ENCODE assay signal across 24 cellular contexts in the genomic region with DNA sequence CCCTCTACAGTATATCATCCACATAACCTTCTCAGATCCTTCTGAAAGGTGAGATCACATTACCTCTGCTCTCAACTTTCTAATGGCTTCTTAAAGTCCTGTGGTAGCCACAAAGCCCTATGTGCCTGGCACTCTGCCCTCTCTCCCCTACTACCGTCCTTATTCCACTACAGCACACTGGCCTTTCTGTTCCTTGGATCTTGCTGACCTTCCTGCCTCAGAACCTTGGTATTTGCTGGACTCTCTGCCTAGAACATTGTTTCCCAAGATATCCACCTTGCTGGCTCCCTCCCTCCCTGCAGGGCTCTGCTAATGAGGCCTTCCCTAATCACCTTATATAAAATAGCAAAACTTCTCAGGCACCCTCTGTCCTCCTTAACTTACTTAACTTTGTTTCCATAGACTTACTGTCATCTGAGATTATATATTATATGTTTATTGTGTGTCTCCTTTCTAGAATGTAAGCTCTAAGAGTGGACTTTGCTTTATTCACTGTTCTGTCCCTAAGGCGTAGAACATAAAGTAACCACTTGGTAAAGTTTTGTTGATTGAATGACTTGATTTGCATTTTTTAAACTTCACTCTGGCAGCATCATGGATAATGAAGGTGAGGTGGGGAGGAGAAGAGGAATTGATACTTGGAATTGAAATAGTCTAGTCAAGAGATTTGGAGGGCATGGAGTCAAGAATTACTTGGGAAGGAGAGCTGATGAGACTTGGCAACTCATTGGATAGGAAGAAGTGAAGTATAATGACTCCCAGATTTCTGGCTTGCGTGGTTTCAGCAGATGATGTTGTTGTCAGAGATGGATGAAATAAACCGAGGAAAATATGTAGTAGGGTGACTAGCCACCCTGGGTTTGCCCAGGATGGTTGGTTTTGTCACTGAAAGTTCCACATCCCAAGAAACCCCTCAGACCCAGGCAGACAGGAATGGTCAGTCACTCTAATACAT. TPM values are rescaled to one million over a fixed set of nuclear protein-coding genes. Genes with fewer than 3 reads are reported as not detected.
DNase-seq lines count a peak whose midpoint lies in the region; ATAC-seq, FAIRE-seq and TF ChIP-seq lines count a peak whose summit lies in the region.
"Had no signal": no experiment of that assay in that cellular context is flagged by ENCODE, and none has a peak within 500 bp of the region (broad histone marks: within the 10 kb centered on the region; RNA-seq: fewer than 3 reads in every experiment).

No MANE protein-coding gene starts in this region.

- no peak for FAIRE-seq in kidney (lab: Jason Lieb, UNC)
- FAIRE-seq: A204.1, GM12891, GM18507, H1 had no signal

- H3K4me1 ChIP-seq in mucosa of rectum (ENCODE audit: control insufficient read depth in 2 of 2, insufficient read depth in 2 of 2, low read length in 2 of 2) (peaks cover 5 to 18% of the 10 kb centered on the region in 2 donors), transverse colon (peaks cover 0 to 22% (median 6%) of the 10 kb centered on the region in 4 donors), spleen (peaks cover 0 to 10% (median 0%) of the 10 kb centered on the region in 6 donors), kidney (ENCODE audit: control insufficient read depth in 1 of 2, insufficient read depth in 1 of 2, low read depth in 1 of 2, low read length in 2 of 2) (no peaks in the 10 kb centered on the region)
- H3K4me1 ChIP-seq: BE2C had no signal

- WGBS in transverse colon (ENCODE audit: low coverage in 1 of 2), 2 donors: 74 to 84% methylated on average over 3 to 4 of the region's 4 CpGs
- WGBS in spleen, 5 donors: 93 to 100% (median 96%) methylated on average over 4 of the region's 4 CpGs

- peak overlapping the region; percentile 19 to 72 for H3K27ac ChIP-seq in mucosa of rectum (ENCODE audit: low read depth in 2 of 2, low read length in 2 of 2)
- peak overlapping the region in 3 of 4 donors; percentile 30 to 59 (median 49) for H3K27ac ChIP-seq in transverse colon
- no peak overlapping the region for H3K27ac ChIP-seq in spleen
- peak overlapping the region in 1 of 2 donors; percentile 6 for H3K27ac ChIP-seq in kidney (ENCODE audit: low read depth in 2 of 2, low read length in 2 of 2)
- H3K27ac ChIP-seq: BLaER1 treated with 17β-estradiol and CSF1 and Interleukin-3, amounts not matched to agents 10 nM and 100 nM; GM23248 had no signal

- TF ChIP-seq CTCF in transverse colon (IDR thresholded peaks at IDR 0.05) (no peak), spleen (IDR thresholded peaks at IDR 0.05 in 8 of 11, conservative IDR thresholded peaks at IDR 0.05 in 3 of 11) (no peak), kidney (IDR thresholded peaks at IDR 0.05; ENCODE audit: borderline replicate concordance, extremely low read depth, insufficient read depth) (no peak)

- no peak overlapping the region for H3K4me3 ChIP-seq in mucosa of rectum (ENCODE audit: low read length in 2 of 2)
- H3K4me3 ChIP-seq in transverse colon: no peak overlapping the region
- no peak overlapping the region for H3K4me3 ChIP-seq in spleen
- no peak overlapping the region for H3K4me3 ChIP-seq in kidney (ENCODE audit: low read length in 2 of 2)
- H3K4me3 ChIP-seq: BLaER1 treated with 17β-estradiol and CSF1 and Interleukin-3, amounts not matched to agents 10 nM and 100 nM; GM23248 had no signal

- peaks cover 9 to 21% of the 10 kb centered on the region in 2 donors for H3K36me3 ChIP-seq in mucosa of rectum (ENCODE audit: control insufficient read depth in 2 of 2, insufficient read depth in 2 of 2, low read length in 2 of 2)
- H3K36me3 ChIP-seq in transverse colon: peaks cover 0 to 6% (median 1%) of the 10 kb centered on the region in 4 donors
- peaks cover 0 to 99% (median 35%) of the 10 kb centered on the region in 6 donors for H3K36me3 ChIP-seq in spleen
- peaks cover 0 to 4% of the 10 kb centered on the region in 2 donors for H3K36me3 ChIP-seq in kidney (ENCODE audit: control insufficient read depth in 1 of 2, insufficient read depth in 2 of 2, low read length in 2 of 2)

- DNase-seq in fibroblast of gingiva (ENCODE audit: low read depth) (peak; percentile 10), left colon (no peak), transverse colon (no peak), spleen (no peak), kidney (no peak)
- no peak for DNase-seq in activated CD8-positive, alpha-beta memory T cell treated with anti-CD3 and anti-CD28 coated beads, Interleukin-2, amount 50 U/mL, for 48 hours
- DNase-seq: AML-193; BE2C; Calu3; CD4-positive, alpha-beta memory T cell; COR-L47; DMS53; DMS79 treated with DMSO at 0.1 percent for 48 hours; GF-D8; GM23248; H7; HCEC 1CT had no signal

- peak; percentile 23 for TF ChIP-seq POLR2A in transverse colon (IDR thresholded peaks at IDR 0.05)
- no peak for TF ChIP-seq POLR2A in spleen (IDR thresholded peaks at IDR 0.05)

- H3K9me3 ChIP-seq in mucosa of rectum (ENCODE audit: control insufficient read depth in 2 of 2, low read length in 2 of 2): no peaks in the 10 kb centered on the region
- H3K9me3 ChIP-seq in transverse colon: no peaks in the 10 kb centered on the region
- no peaks in the 10 kb centered on the region for H3K9me3 ChIP-seq in spleen
- no peaks in the 10 kb centered on the region for H3K9me3 ChIP-seq in kidney (ENCODE audit: control insufficient read depth in 1 of 2, low read length in 2 of 2)
- H3K9me3 ChIP-seq: BE2C; BLaER1 treated with 17β-estradiol and CSF1 and Interleukin-3, amounts not matched to agents 10 nM and 100 nM had no signal

- intact Hi-C loops in left colon (cut with DNase I, micrococcal nuclease): no loop called here
- intact Hi-C loops in transverse colon (cut with DNase I; ENCODE audit: low total_unique reads): loop anchor here (5.0 kb wide), 1 partner anchor 134 kb away; no protein-coding TSS in a partner anchor
- intact Hi-C loops in spleen (cut with DNase I; ENCODE audit: low total_unique reads): no loop called here
- intact Hi-C loops in kidney (cut with DNase I): no loop called here

- in situ Hi-C loops in transverse colon (cut with MboI; ENCODE audit: low pct_ligation_motif_present in 1 of 4, low pct_unique_long_range_greater_than_20kb in 1 of 4, low sequenced_read_pairs in 3 of 4): loop anchor here in 1 of 4 donors (25.0 kb wide), 1 partner anchor 134 kb away; the partner anchor contains the start of genes CHRDL2 and RNF169

- H3K27me3 ChIP-seq in mucosa of rectum (ENCODE audit: control insufficient read depth in 2 of 2, insufficient read depth in 2 of 2, low read length in 2 of 2): no peaks in the 10 kb centered on the region
- no peaks in the 10 kb centered on the region for H3K27me3 ChIP-seq in transverse colon
- H3K27me3 ChIP-seq in spleen (replicated peaks in 1 of 7): no peaks in the 10 kb centered on the region
- H3K27me3 ChIP-seq: BE2C; BLaER1 treated with 17β-estradiol and CSF1 and Interleukin-3, amounts not matched to agents 10 nM and 100 nM had no signal

- TF ChIP-seq EP300 in transverse colon (IDR thresholded peaks at IDR 0.05; ENCODE audit: low read depth): no peak

- H3K9ac ChIP-seq in mucosa of rectum (ENCODE audit: low read depth in 1 of 2, low read length in 2 of 2): no peak overlapping the region
- H3K9ac ChIP-seq in kidney (ENCODE audit: low read length in 2 of 2): no peak overlapping the region
- H3K9ac ChIP-seq: BLaER1 treated with 17β-estradiol and CSF1 and Interleukin-3, amounts not matched to agents 10 nM and 100 nM; GM23248 had no signal

- peak; percentile 85 for ATAC-seq in left colon
- no peak for ATAC-seq in GM19455 (IDR thresholded peaks at IDR 0.05; ENCODE audit: unreplicated experiment)

RNA-seq across cellular contexts. Expression of gene POLD3, which starts 10.5 kb away (rescaled TPM):
- total RNA-seq in left colon: 10 to 100 TPM; 21.0 to 33.3 TPM
- 10 to 100 TPM in 3 of 4 donors, 1 to 10 TPM in 1; 7.4 to 29.4 (median 20.6) TPM for total RNA-seq in transverse colon
- 10 to 100 TPM; 13.9 to 23.1 (median 17.7) TPM for total RNA-seq in spleen
- 1 to 10 TPM; 5.0 to 9.0 (median 6.1) TPM for polyA plus RNA-seq in spleen
- 22.3 TPM for total RNA-seq in kidney
- polyA plus RNA-seq in kidney (ENCODE audit: insufficient read depth, low read depth, low replicate concordance): 12.8 TPM

Comparison
In these comparisons a context has a peak if more than half of its experiments do, and no peak if none do; other contexts are left out.
1. H3K27ac ChIP-seq: peak in mucosa of rectum (2 of 2) and transverse colon (3 of 4); none in spleen (0 of 8).